In the genomic region with DNA sequence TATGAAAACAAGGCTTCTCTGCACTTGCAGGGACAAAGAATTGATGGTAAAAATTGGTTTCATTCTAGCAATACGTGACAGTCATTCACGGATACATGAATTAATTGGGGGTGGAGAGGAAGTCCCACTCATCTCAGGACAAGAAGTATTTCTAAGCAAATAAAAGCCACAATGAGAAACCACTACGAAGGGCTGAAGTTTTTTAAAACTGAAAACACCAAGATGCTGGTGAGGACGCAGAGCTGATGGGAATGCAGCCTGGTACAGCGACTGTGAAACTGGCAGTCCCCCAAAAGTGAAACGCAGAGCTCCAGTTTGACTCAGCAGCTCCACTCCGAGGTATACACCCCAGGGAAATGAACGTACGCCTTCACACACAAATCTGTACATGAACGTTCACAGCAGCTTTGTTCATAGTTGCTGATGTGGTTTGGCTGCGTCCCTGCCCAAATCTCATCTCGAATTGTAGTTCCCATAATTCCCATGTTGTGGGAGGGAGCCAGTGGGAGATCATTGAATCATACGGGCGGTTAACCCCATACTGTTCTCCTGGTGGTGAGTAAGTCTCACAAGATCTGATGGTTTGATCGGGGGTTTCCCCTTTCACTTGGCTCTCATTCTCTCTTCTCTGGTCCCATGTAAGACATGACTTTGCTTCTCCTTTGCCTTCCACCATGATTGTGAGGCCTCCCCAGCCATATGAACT, we compare ENCODE assay signal across 8 cellular contexts.
DNase-seq lines count a peak whose midpoint lies in the region; ATAC-seq and TF ChIP-seq lines count a peak whose summit lies in the region.

No MANE protein-coding gene starts in this region.

- peak overlapping the region; percentile 22; the same call in 1 of the 2 replicates for H4K91ac ChIP-seq in IMR-90 (ENCODE audit: insufficient read depth, low read depth, low read length)

- 0 out of 2 replicates have a peak overlapping the region, but pooled peaks have one; percentile 52 for H3K23ac ChIP-seq in IMR-90 (ENCODE audit: low read depth, low read length)

- BruUV-seq in IMR-90 (replicated peaks; lab: Mats Ljungman, UMichigan), result no TSS peak

- H4K8ac ChIP-seq in IMR-90 (ENCODE audit: low read depth in 2 of 2, low read length in 2 of 2), result peak overlapping the region in 1 of 2 experiments; percentile 70; a peak in 2 of 4 replicates

- peaks cover 15% of the 10 kb centered on the region for H3K4me1 ChIP-seq in IMR-90 (ENCODE audit: control insufficient read depth, insufficient read depth, low read length)
- peaks cover 25% of the 10 kb centered on the region for H3K4me1 ChIP-seq in skeletal muscle satellite cell (ENCODE audit: control insufficient read depth, insufficient read depth, low read length)
- no peaks in the 10 kb centered on the region; the same call in 1 of the 2 replicates for H3K4me1 ChIP-seq in SJCRH30

- no peak for TF ChIP-seq POLR2A in IMR-90 (IDR thresholded peaks at IDR 0.05; ENCODE audit: low read depth, low read length)

- 0 out of 3 replicates have a peak overlapping the region, but pooled peaks have one; percentile 8 for H2BK15ac ChIP-seq in IMR-90 (ENCODE audit: low read depth, low read length)

- no peak for TF ChIP-seq RAD21 in IMR-90 (IDR thresholded peaks at IDR 0.05; ENCODE audit: low read length)

- peak overlapping the region; percentile 86 for H3K14ac ChIP-seq in IMR-90 (replicated peaks; ENCODE audit: low read depth, low read length)

- no peak overlapping the region; the same call in 1 of the 2 replicates for H2AK5ac ChIP-seq in IMR-90 (ENCODE audit: low read depth, low read length)

- H3K9ac ChIP-seq in IMR-90 (ENCODE audit: low read depth, low read length) (no peak overlapping the region), skeletal muscle satellite cell (ENCODE audit: low read depth, low read length) (peak overlapping the region; percentile 28)

- H3K36me3 ChIP-seq in IMR-90 (ENCODE audit: control insufficient read depth, insufficient read depth, low read length), result no peaks in the 10 kb centered on the region
- H3K36me3 ChIP-seq in skeletal muscle satellite cell (ENCODE audit: insufficient read depth, low read length), result no peaks in the 10 kb centered on the region
- H3K36me3 ChIP-seq in SJCRH30, result no peaks in the 10 kb centered on the region

- H3K27ac ChIP-seq in IMR-90 (ENCODE audit: insufficient read depth, low read length) (peak overlapping the region; percentile 23; the same call in 1 of the 2 replicates), SJCRH30 (no peak overlapping the region)

- H3K27me3 ChIP-seq in IMR-90 (ENCODE audit: control insufficient read depth, insufficient read depth, low read length), result no peaks in the 10 kb centered on the region
- H3K27me3 ChIP-seq in skeletal muscle satellite cell (ENCODE audit: control insufficient read depth, insufficient read depth, low read length), result no peaks in the 10 kb centered on the region
- H3K27me3 ChIP-seq in SJCRH30, result no peaks in the 10 kb centered on the region

- peak overlapping the region; percentile 50 for H4K5ac ChIP-seq in IMR-90 (ENCODE audit: low read depth, low read length)

- no peaks in the 10 kb centered on the region for H4K20me1 ChIP-seq in IMR-90 (ENCODE audit: insufficient read depth, low read length)

- in situ Hi-C loops in IMR-90 (cut with MboI; ENCODE audit: low sequenced_read_pairs), result loop anchor here (5.0 kb wide), 1 partner anchor 737 kb away; no protein-coding TSS in a partner anchor

- TF ChIP-seq CTCF in IMR-90 (conservative IDR thresholded peaks at IDR 0.05; ENCODE audit: low read depth, low read length), result no peak
- peak; percentile 2 for TF ChIP-seq CTCF in fibroblast of mammary gland (conservative IDR thresholded peaks at IDR 0.05; ENCODE audit: control insufficient read depth, insufficient read depth, low read depth, low read length)

- ATAC-seq in GM21423 (IDR thresholded peaks at IDR 0.05; ENCODE audit: unreplicated experiment), result peak; percentile 79
- ATAC-seq in IMR-90 (ENCODE audit: low read depth), result peak; percentile 37

- peak overlapping the region; percentile 68 for H2BK5ac ChIP-seq in IMR-90 (ENCODE audit: low read depth, low read length, poor library complexity, severe bottlenecking)

- H3K4me3 ChIP-seq in IMR-90 (ENCODE audit: insufficient read depth, low read depth, low read length) (peak overlapping the region; percentile 28; the same call in 1 of the 2 replicates), fibroblast of mammary gland (ENCODE audit: control insufficient read depth, low read depth, low read length) (peak overlapping the region; percentile 40), skeletal muscle satellite cell (ENCODE audit: low read length) (peak overlapping the region; percentile 41), SJCRH30 (no peak overlapping the region)

- WGBS in IMR-90 (ENCODE audit: extremely low coverage in 2 of 2, insufficient read length in 1 of 2), 2 experiments, result no CpG with 5 or more reads among the region's 15 CpGs

- intact Hi-C loops in IMR-90 (cut with micrococcal nuclease), result loop anchor here (2.0 kb wide), 1 partner anchor 130 kb away; no protein-coding TSS in a partner anchor

- H3K4me2 ChIP-seq in IMR-90 (ENCODE audit: low read depth, low read length), result peak overlapping the region; percentile 57
- H3K4me2 ChIP-seq in skeletal muscle satellite cell (ENCODE audit: low read length), result peak overlapping the region; percentile 76

- DNase-seq in Daoy (ENCODE audit: low read depth) (peak; percentile 91), IMR-90 (peak; percentile 85), fibroblast of mammary gland (ENCODE audit: low read depth) (peak; percentile 100), COLO829 (ENCODE audit: low spot score) (no peak), SJCRH30 (no peak)
- DNase-seq in activated CD8-positive, alpha-beta memory T cell treated with anti-CD3 and anti-CD28 coated beads, Interleukin-2, amount 50 U/mL, for 24 hours (ENCODE audit: extremely low read depth), result peak; percentile 72

- no peaks in the 10 kb centered on the region for H3K79me1 ChIP-seq in IMR-90 (ENCODE audit: low read depth in 1 of 2, low read length in 2 of 2)

- CTCF ChIA-PET in IMR-90 (lab: Yijun Ruan, JAX), result interaction anchor here (0.6 to 1.3 kb wide), 2 partner anchors 130 to 132 kb away, joined by 3 to 4 read pairs; no protein-coding TSS in a partner anchor

- dilution Hi-C loops in IMR-90 (cut with HindIII; ENCODE audit: low sequenced_read_pairs, unreplicated experiment), result no loop called here

- POLR2A ChIA-PET in IMR-90 (lab: Charles Lee; ENCODE audit: unreplicated experiment), result no interaction called here

- peak overlapping the region; percentile 83 for H3K4ac ChIP-seq in IMR-90 (ENCODE audit: low read depth, low read length)

- H3K56ac ChIP-seq in IMR-90 (ENCODE audit: extremely low read depth, insufficient read depth, low read length), result peak overlapping the region; percentile 1; the same call in 1 of the 2 replicates

- H3K9me1 ChIP-seq in IMR-90 (ENCODE audit: insufficient read depth, low read length), result peaks cover 12% of the 10 kb centered on the region

- H2AFZ ChIP-seq in IMR-90 (replicated peaks; ENCODE audit: low read length, poor library complexity), result peak overlapping the region; percentile 77

- peak overlapping the region; percentile 70 for H3K18ac ChIP-seq in IMR-90 (ENCODE audit: low read depth, low read length)

- H2BK120ac ChIP-seq in IMR-90 (ENCODE audit: low read depth, low read length), result peak overlapping the region; percentile 84

- H3K9me3 ChIP-seq in IMR-90 (ENCODE audit: control insufficient read depth, insufficient read depth, low read length) (no peaks in the 10 kb centered on the region), skeletal muscle satellite cell (replicated peaks; ENCODE audit: low read length) (no peaks in the 10 kb centered on the region), SJCRH30 (replicated peaks) (no peaks in the 10 kb centered on the region)

- peak overlapping the region; percentile 84 for H2BK20ac ChIP-seq in IMR-90 (ENCODE audit: low read depth, low read length)

- H2AK9ac ChIP-seq in IMR-90 (replicated peaks; ENCODE audit: low read depth, low read length, poor library complexity), result no peak overlapping the region

TF ChIP-seq in IMR-90, 13 proteins besides CTCF, POLR2A, EP300 and RAD21:
- TF ChIP-seq RCOR1 (IDR thresholded peaks at IDR 0.05; ENCODE audit: insufficient replicate concordance, low read length) (no peak), SMC3 (IDR thresholded peaks at IDR 0.05; ENCODE audit: low read depth, low read length) (no peak), RFX5 (IDR thresholded peaks at IDR 0.05; ENCODE audit: low read depth, low read length) (no peak), CHD1 (IDR thresholded peaks at IDR 0.05; ENCODE audit: low read depth, low read length) (no peak), MAZ (IDR thresholded peaks at IDR 0.05; ENCODE audit: borderline replicate concordance, low read depth, low read length) (no peak), CEBPB (IDR thresholded peaks at IDR 0.05; ENCODE audit: low read depth, low read length) (no peak), MAFK (IDR thresholded peaks at IDR 0.05; ENCODE audit: low read depth, low read length) (no peak), MXI1 (IDR thresholded peaks at IDR 0.05; ENCODE audit: borderline replicate concordance, low read depth, low read length) (no peak), BHLHE40 (IDR thresholded peaks at IDR 0.05; ENCODE audit: low read depth, low read length) (no peak), NFE2L2 (IDR thresholded peaks at IDR 0.05; ENCODE audit: low read depth, low read length) (no peak), FOS (IDR thresholded peaks at IDR 0.05; ENCODE audit: low read depth, low read length) (no peak; the same call in 1 of the 2 replicates)
- TF ChIP-seq, protein P1, sequence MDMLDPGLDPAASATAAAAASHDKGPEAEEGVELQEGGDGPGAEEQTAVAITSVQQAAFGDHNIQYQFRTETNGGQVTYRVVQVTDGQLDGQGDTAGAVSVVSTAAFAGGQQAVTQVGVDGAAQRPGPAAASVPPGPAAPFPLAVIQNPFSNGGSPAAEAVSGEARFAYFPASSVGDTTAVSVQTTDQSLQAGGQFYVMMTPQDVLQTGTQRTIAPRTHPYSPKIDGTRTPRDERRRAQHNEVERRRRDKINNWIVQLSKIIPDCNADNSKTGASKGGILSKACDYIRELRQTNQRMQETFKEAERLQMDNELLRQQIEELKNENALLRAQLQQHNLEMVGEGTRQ (IDR thresholded peaks at IDR 0.05; ENCODE audit: low read depth, low read length), result no peak
- TF ChIP-seq, protein P2, sequence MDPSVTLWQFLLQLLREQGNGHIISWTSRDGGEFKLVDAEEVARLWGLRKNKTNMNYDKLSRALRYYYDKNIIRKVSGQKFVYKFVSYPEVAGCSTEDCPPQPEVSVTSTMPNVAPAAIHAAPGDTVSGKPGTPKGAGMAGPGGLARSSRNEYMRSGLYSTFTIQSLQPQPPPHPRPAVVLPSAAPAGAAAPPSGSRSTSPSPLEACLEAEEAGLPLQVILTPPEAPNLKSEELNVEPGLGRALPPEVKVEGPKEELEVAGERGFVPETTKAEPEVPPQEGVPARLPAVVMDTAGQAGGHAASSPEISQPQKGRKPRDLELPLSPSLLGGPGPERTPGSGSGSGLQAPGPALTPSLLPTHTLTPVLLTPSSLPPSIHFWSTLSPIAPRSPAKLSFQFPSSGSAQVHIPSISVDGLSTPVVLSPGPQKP (IDR thresholded peaks at IDR 0.05; ENCODE audit: borderline replicate concordance, low read depth, low read length), result no peak

Comparison
In these comparisons a context has a peak if more than half of its experiments do, and no peak if none do; other contexts are left out.
1. DNase-seq: peak in Daoy (single experiment), IMR-90 (single experiment), activated CD8-positive, alpha-beta memory T cell treated with anti-CD3 and anti-CD28 coated beads, Interleukin-2, amount 50 U/mL, for 24 hours (single experiment) and fibroblast of mammary gland (single experiment); none in COLO829 (single experiment) and SJCRH30 (0 of 2).